8 cellular contexts compared by ENCODE assay signal in genomic region chr20:48823960-48824497, GRCh38. TPM values are rescaled to one million over a fixed set of nuclear protein-coding genes. Genes with fewer than 3 reads are reported as not detected.
DNase-seq lines count a peak whose midpoint lies in the region; ATAC-seq and TF ChIP-seq lines count a peak whose summit lies in the region.

No MANE protein-coding gene starts in this region.

- TF ChIP-seq CTCF in fibroblast of pulmonary artery (IDR thresholded peaks at IDR 0.05; ENCODE audit: low read length, missing control alignments) = no peak

- no peaks in the 10 kb centered on the region for H3K27me3 ChIP-seq in CD8-positive, alpha-beta memory T cell (ENCODE audit: insufficient read depth, low read length, poor library complexity, severe bottlenecking)

- CTCF ChIA-PET in CD8-positive, alpha-beta memory T cell (lab: Charles Lee) = interaction anchor here (1.0 kb wide), 1 partner anchor 117 kb away, joined by 3 read pairs; no protein-coding TSS in a partner anchor
- CTCF ChIA-PET in activated CD8-positive, alpha-beta T cell treated with anti-CD3 and anti-CD28 coated beads, Interleukin-2, amount 10 ng/mL, durations not matched to agents 7 days and 5 days (lab: Charles Lee) = no interaction called here

- peak overlapping the region in 6 of 8 donors; percentile 86 to 100 (median 96) for H3K27ac Mint-ChIP-seq in CD8-positive, alpha-beta memory T cell
- H3K27ac Mint-ChIP-seq in activated CD8-positive, alpha-beta T cell treated with anti-CD3 and anti-CD28 coated beads, Interleukin-2, amount 10 ng/mL, durations not matched to agents 7 days and 5 days = peak overlapping the region; percentile 92

- no peaks in the 10 kb centered on the region for H3K36me3 ChIP-seq in CD8-positive, alpha-beta memory T cell (ENCODE audit: insufficient read depth, low read length)

- POLR2A ChIA-PET in CD8-positive, alpha-beta memory T cell (lab: Charles Lee) = no interaction called here
- POLR2A ChIA-PET in activated CD8-positive, alpha-beta T cell treated with anti-CD3 and anti-CD28 coated beads, Interleukin-2, amount 10 ng/mL, durations not matched to agents 7 days and 5 days (lab: Charles Lee) = no interaction called here

- H3K4me1 ChIP-seq in CD8-positive, alpha-beta memory T cell (ENCODE audit: insufficient read depth, low read length) = peaks cover 61% of the 10 kb centered on the region

- peaks cover 0 to 56% (median 9%) of the 10 kb centered on the region in 3 donors for H3K36me3 Mint-ChIP-seq in CD8-positive, alpha-beta memory T cell
- H3K36me3 Mint-ChIP-seq in activated CD8-positive, alpha-beta T cell treated with anti-CD3 and anti-CD28 coated beads, Interleukin-2, amount 10 ng/mL, durations not matched to agents 7 days and 5 days (ENCODE audit: low read depth) = peaks cover 74% of the 10 kb centered on the region

- peak in 2 of 5 donors; percentile 24 to 68 for DNase-seq in CD8-positive, alpha-beta memory T cell
- DNase-seq in activated CD8-positive, alpha-beta T cell treated with anti-CD3 and anti-CD28 coated beads, Interleukin-2, amount 10 ng/mL, durations not matched to agents 7 days and 5 days = peak; percentile 66
- DNase-seq in fibroblast of pulmonary artery (ENCODE audit: low read depth) (peak; percentile 57), foreskin melanocyte (no peak), cardiac septum (ENCODE audit: low spot score) (no peak), NCI-H446 treated with DMSO at 0.1 percent for 48 hours (lab: John Stamatoyannopoulos, UW) (no peak)
- DNase-seq in stimulated activated CD4-positive, alpha-beta T cell treated with anti-CD3 and anti-CD28 coated beads, Interleukin-4, amount 100 ng/mL, for 4 hours = peak; percentile 32 to 64

- H3K27me3 Mint-ChIP-seq in CD8-positive, alpha-beta memory T cell = no peaks in the 10 kb centered on the region
- no peaks in the 10 kb centered on the region for H3K27me3 Mint-ChIP-seq in activated CD8-positive, alpha-beta T cell treated with anti-CD3 and anti-CD28 coated beads, Interleukin-2, amount 10 ng/mL, durations not matched to agents 7 days and 5 days (ENCODE audit: low read depth)

- H3K4me3 Mint-ChIP-seq in CD8-positive, alpha-beta memory T cell = peak overlapping the region; percentile 96 to 100 (median 99)
- peak overlapping the region; percentile 91 for H3K4me3 Mint-ChIP-seq in activated CD8-positive, alpha-beta T cell treated with anti-CD3 and anti-CD28 coated beads, Interleukin-2, amount 10 ng/mL, durations not matched to agents 7 days and 5 days

- H3K9me3 Mint-ChIP-seq in CD8-positive, alpha-beta memory T cell = no peaks in the 10 kb centered on the region
- no peaks in the 10 kb centered on the region for H3K9me3 Mint-ChIP-seq in activated CD8-positive, alpha-beta T cell treated with anti-CD3 and anti-CD28 coated beads, Interleukin-2, amount 10 ng/mL, durations not matched to agents 7 days and 5 days (ENCODE audit: insufficient read depth)

- ATAC-seq in HG03565 (IDR thresholded peaks at IDR 0.05; ENCODE audit: unreplicated experiment) = peak; percentile 31
- peak; percentile 38 for ATAC-seq in activated CD8-positive, alpha-beta T cell treated with anti-CD3 and anti-CD28 coated beads, Interleukin-2, amount 10 ng/mL, durations not matched to agents 7 days and 5 days

- peak overlapping the region; percentile 48 for H3K27ac ChIP-seq in CD8-positive, alpha-beta memory T cell (ENCODE audit: low read depth, low read length)

- no peaks in the 10 kb centered on the region for H3K9me3 ChIP-seq in CD8-positive, alpha-beta memory T cell (ENCODE audit: low read length)

- intact Hi-C loops in cardiac septum (cut with DNase I) = no loop called here

- H3K4me1 Mint-ChIP-seq in CD8-positive, alpha-beta memory T cell = peaks cover 5 to 75% (median 27%) of the 10 kb centered on the region in 3 donors
- H3K4me1 Mint-ChIP-seq in activated CD8-positive, alpha-beta T cell treated with anti-CD3 and anti-CD28 coated beads, Interleukin-2, amount 10 ng/mL, durations not matched to agents 7 days and 5 days (ENCODE audit: low read depth) = peaks cover 6% of the 10 kb centered on the region

- H3K4me3 ChIP-seq in CD8-positive, alpha-beta memory T cell (ENCODE audit: low read length) = peak overlapping the region; percentile 79
- H3K4me3 ChIP-seq in fibroblast of pulmonary artery (replicated peaks; ENCODE audit: low read depth, low read length) = no peak overlapping the region

RNA-seq across cellular contexts. Expression of gene PREX1, which starts 3.8 kb away (rescaled TPM):
- total RNA-seq in CD8-positive, alpha-beta memory T cell = 10 to 100 TPM; 90.0 to 90.5 TPM
- 89.5 TPM for polyA plus RNA-seq in CD8-positive, alpha-beta memory T cell
- 100 to 1,000 TPM; 146 to 152 TPM for total RNA-seq in activated CD8-positive, alpha-beta T cell treated with anti-CD3 and anti-CD28 coated beads, Interleukin-2, amount 10 ng/mL, durations not matched to agents 7 days and 5 days
- 13.9 TPM for total RNA-seq in cardiac septum

Comparison
In these comparisons a context has a peak if more than half of its experiments do, and no peak if none do; other contexts are left out.
1. DNase-seq: peak in activated CD8-positive, alpha-beta T cell treated with anti-CD3 and anti-CD28 coated beads, Interleukin-2, amount 10 ng/mL, durations not matched to agents 7 days and 5 days (single experiment), fibroblast of pulmonary artery (single experiment) and stimulated activated CD4-positive, alpha-beta T cell treated with anti-CD3 and anti-CD28 coated beads, Interleukin-4, amount 100 ng/mL, for 4 hours (2 of 2); none in foreskin melanocyte (single experiment), cardiac septum (single experiment) and NCI-H446 treated with DMSO at 0.1 percent for 48 hours (single experiment).